In the genomic region with DNA sequence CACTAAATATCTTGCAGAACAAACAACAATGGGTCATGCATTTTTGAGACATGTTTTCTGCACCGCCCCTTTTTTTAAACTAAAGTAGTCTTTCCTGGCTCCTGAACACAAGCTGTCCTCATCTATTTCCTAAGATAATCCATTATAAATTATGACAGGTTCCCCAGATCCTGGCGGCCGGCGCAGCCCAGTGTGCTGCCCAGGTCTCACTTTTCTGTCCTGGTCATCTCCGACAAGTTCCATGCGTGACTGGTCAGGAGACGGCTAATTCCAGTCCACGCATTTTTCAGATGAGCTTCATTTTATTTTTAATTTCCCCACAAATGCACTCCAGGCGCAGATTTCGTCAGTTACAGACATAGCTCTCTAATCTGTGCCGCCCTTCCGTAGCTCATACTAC, we compare ENCODE assay signal across 35 cellular contexts.
"Had no signal": no experiment of that assay in that cellular context is flagged by ENCODE, and none has a peak within 500 bp of the region (broad histone marks: within the 10 kb centered on the region; RNA-seq: fewer than 3 reads in every experiment).

No MANE protein-coding gene starts in this region.

- ATAC-seq: activated CD4-positive, alpha-beta T cell treated with anti-CD3 and anti-CD28 coated beads for 36 hours; activated CD4-positive, CD25-positive, alpha-beta regulatory T cell treated with anti-CD3 and anti-CD28 coated beads, Interleukin-2, amount 50 U/mL, for 24 hours; activated CD8-positive, alpha-beta memory T cell treated with anti-CD3 and anti-CD28 coated beads, Interleukin-2, amount 10 ng/mL, durations not matched to agents 7 days and 5 days; activated CD8-positive, alpha-beta T cell treated with anti-CD3 and anti-CD28 coated beads, Interleukin-2, amount 10 ng/mL, durations not matched to agents 7 days and 5 days; body of pancreas; WTC11 had no signal

- H3K27ac Mint-ChIP-seq: activated CD4-positive, alpha-beta memory T cell treated with anti-CD3 and anti-CD28 coated beads, Interleukin-2, amount 10 ng/mL, durations not matched to agents 7 days and 5 days; activated CD4-positive, alpha-beta T cell treated with anti-CD3 and anti-CD28 coated beads for 36 hours; activated CD4-positive, alpha-beta T cell treated with anti-CD3 and anti-CD28 coated beads, Interleukin-2, amount 10 ng/mL, durations not matched to agents 7 days and 5 days; activated CD8-positive, alpha-beta memory T cell treated with anti-CD3 and anti-CD28 coated beads, Interleukin-2, amount 10 ng/mL, durations not matched to agents 7 days and 5 days; activated CD8-positive, alpha-beta T cell treated with anti-CD3 and anti-CD28 coated beads, Interleukin-2, amount 10 ng/mL, durations not matched to agents 7 days and 5 days; activated naive CD4-positive, alpha-beta T cell treated with anti-CD3 and anti-CD28 coated beads, Interleukin-2, amount 10 ng/mL, durations not matched to agents 7 days and 5 days; activated naive CD4-positive, alpha-beta T cell treated with anti-CD3 and anti-CD28 coated beads, Interleukin-2, amount 50 U/mL, for 24 hours; activated naive CD8-positive, alpha-beta T cell treated with anti-CD3 and anti-CD28 coated beads for 36 hours; activated T-cell treated with anti-CD3 and anti-CD28 coated beads, Interleukin-2, amount 50 U/mL, for 24 hours; activated T-helper 2 cell treated with anti-CD3 and anti-CD28 coated beads, Interferon-gamma antibody, Interleukin-2, Interleukin-4, amounts not matched to agents 10 μg/mL and 5 μg/mL and 100 μg/mL, durations not matched to agents 14 hours and 24 hours and 36 hours; T-helper 1 cell treated with Interleukin-12 subunit alpha and Interleukin-12 subunit beta and Interleukin-4 antibody, amounts not matched to agents 30 μg/mL and 1 μg/mL, for 36 hours; T-helper 2 cell treated with Interferon-gamma antibody and Interleukin-4, amounts not matched to agents 5 μg/mL and 100 μg/mL, for 36 hours; WTC11 had no signal

- H3K9me3 ChIP-seq: adrenal gland, body of pancreas, breast epithelium had no signal

- H3K4me3 Mint-ChIP-seq: activated CD4-positive, alpha-beta memory T cell treated with anti-CD3 and anti-CD28 coated beads, Interleukin-2, amount 10 ng/mL, durations not matched to agents 7 days and 5 days; activated CD4-positive, alpha-beta T cell treated with anti-CD3 and anti-CD28 coated beads for 36 hours; activated CD4-positive, alpha-beta T cell treated with anti-CD3 and anti-CD28 coated beads, Interleukin-2, amount 10 ng/mL, durations not matched to agents 7 days and 5 days; activated CD8-positive, alpha-beta memory T cell treated with anti-CD3 and anti-CD28 coated beads, Interleukin-2, amount 10 ng/mL, durations not matched to agents 7 days and 5 days; activated CD8-positive, alpha-beta T cell treated with anti-CD3 and anti-CD28 coated beads, Interleukin-2, amount 10 ng/mL, durations not matched to agents 7 days and 5 days; activated naive CD4-positive, alpha-beta T cell treated with anti-CD3 and anti-CD28 coated beads, Interleukin-2, amount 10 ng/mL, durations not matched to agents 7 days and 5 days; activated naive CD4-positive, alpha-beta T cell treated with anti-CD3 and anti-CD28 coated beads, Interleukin-2, amount 50 U/mL, for 24 hours; activated naive CD8-positive, alpha-beta T cell treated with anti-CD3 and anti-CD28 coated beads for 36 hours; activated T-cell treated with anti-CD3 and anti-CD28 coated beads, Interleukin-2, amount 50 U/mL, for 24 hours; T-helper 1 cell treated with Interleukin-12 subunit alpha and Interleukin-12 subunit beta and Interleukin-4 antibody, amounts not matched to agents 30 μg/mL and 1 μg/mL, for 36 hours; T-helper 2 cell treated with Interferon-gamma antibody and Interleukin-4, amounts not matched to agents 5 μg/mL and 100 μg/mL, for 36 hours; WTC11 had no signal

- H3K36me3 ChIP-seq: adrenal gland, brain microvascular endothelial cell, breast epithelium, WERI-Rb-1 had no signal

- H3K4me3 ChIP-seq: adrenal gland, body of pancreas, breast epithelium had no signal

- H3K4me1 Mint-ChIP-seq: activated CD4-positive, alpha-beta memory T cell treated with anti-CD3 and anti-CD28 coated beads, Interleukin-2, amount 10 ng/mL, durations not matched to agents 7 days and 5 days; activated CD4-positive, alpha-beta T cell treated with anti-CD3 and anti-CD28 coated beads for 36 hours; activated CD4-positive, alpha-beta T cell treated with anti-CD3 and anti-CD28 coated beads, Interleukin-2, amount 10 ng/mL, durations not matched to agents 7 days and 5 days; activated CD8-positive, alpha-beta memory T cell treated with anti-CD3 and anti-CD28 coated beads, Interleukin-2, amount 10 ng/mL, durations not matched to agents 7 days and 5 days; activated naive CD4-positive, alpha-beta T cell treated with anti-CD3 and anti-CD28 coated beads, Interleukin-2, amount 10 ng/mL, durations not matched to agents 7 days and 5 days; activated naive CD4-positive, alpha-beta T cell treated with anti-CD3 and anti-CD28 coated beads, Interleukin-2, amount 50 U/mL, for 24 hours; activated naive CD8-positive, alpha-beta T cell treated with anti-CD3 and anti-CD28 coated beads for 36 hours had no signal

- H3K4me1 ChIP-seq: adrenal gland, body of pancreas, breast epithelium had no signal

- H3K27me3 ChIP-seq: adrenal gland, body of pancreas, brain microvascular endothelial cell, breast epithelium had no signal

- H3K9me3 Mint-ChIP-seq: activated CD4-positive, alpha-beta memory T cell treated with anti-CD3 and anti-CD28 coated beads, Interleukin-2, amount 10 ng/mL, durations not matched to agents 7 days and 5 days; activated CD4-positive, alpha-beta T cell treated with anti-CD3 and anti-CD28 coated beads, Interleukin-2, amount 10 ng/mL, durations not matched to agents 7 days and 5 days; activated naive CD4-positive, alpha-beta T cell treated with anti-CD3 and anti-CD28 coated beads, Interleukin-2, amount 10 ng/mL, durations not matched to agents 7 days and 5 days; activated naive CD4-positive, alpha-beta T cell treated with anti-CD3 and anti-CD28 coated beads, Interleukin-2, amount 50 U/mL, for 24 hours; activated T-cell treated with anti-CD3 and anti-CD28 coated beads, Interleukin-2, amount 50 U/mL, for 24 hours; activated T-helper 2 cell treated with anti-CD3 and anti-CD28 coated beads, Interferon-gamma antibody, Interleukin-2, Interleukin-4, amounts not matched to agents 10 μg/mL and 5 μg/mL and 100 μg/mL, durations not matched to agents 14 hours and 24 hours and 36 hours; T-helper 1 cell treated with Interleukin-12 subunit alpha and Interleukin-12 subunit beta and Interleukin-4 antibody, amounts not matched to agents 30 μg/mL and 1 μg/mL, for 36 hours; T-helper 2 cell treated with Interferon-gamma antibody and Interleukin-4, amounts not matched to agents 5 μg/mL and 100 μg/mL, for 36 hours; WTC11 had no signal

- H3K36me3 Mint-ChIP-seq: activated CD8-positive, alpha-beta memory T cell treated with anti-CD3 and anti-CD28 coated beads, Interleukin-2, amount 10 ng/mL, durations not matched to agents 7 days and 5 days; activated naive CD4-positive, alpha-beta T cell treated with anti-CD3 and anti-CD28 coated beads, Interleukin-2, amount 10 ng/mL, durations not matched to agents 7 days and 5 days; activated naive CD4-positive, alpha-beta T cell treated with anti-CD3 and anti-CD28 coated beads, Interleukin-2, amount 50 U/mL, for 24 hours; activated naive CD8-positive, alpha-beta T cell treated with anti-CD3 and anti-CD28 coated beads for 36 hours; WTC11 had no signal

- H3K27me3 Mint-ChIP-seq: activated CD4-positive, alpha-beta memory T cell treated with anti-CD3 and anti-CD28 coated beads, Interleukin-2, amount 10 ng/mL, durations not matched to agents 7 days and 5 days; activated CD8-positive, alpha-beta memory T cell treated with anti-CD3 and anti-CD28 coated beads, Interleukin-2, amount 10 ng/mL, durations not matched to agents 7 days and 5 days; activated naive CD4-positive, alpha-beta T cell treated with anti-CD3 and anti-CD28 coated beads, Interleukin-2, amount 10 ng/mL, durations not matched to agents 7 days and 5 days; activated naive CD8-positive, alpha-beta T cell treated with anti-CD3 and anti-CD28 coated beads for 36 hours; activated T-cell treated with anti-CD3 and anti-CD28 coated beads, Interleukin-2, amount 50 U/mL, for 24 hours had no signal

- H3K27ac ChIP-seq: adrenal gland, body of pancreas, brain microvascular endothelial cell, breast epithelium, WERI-Rb-1 had no signal

- DNase-seq: activated CD4-positive, alpha-beta memory T cell treated with anti-CD3 and anti-CD28 coated beads, Interleukin-2, amount 10 ng/mL, durations not matched to agents 7 days and 5 days; activated CD4-positive, alpha-beta T cell treated with anti-CD3 and anti-CD28 coated beads for 1 hour; activated CD4-positive, alpha-beta T cell treated with anti-CD3 and anti-CD28 coated beads for 36 hours; activated CD4-positive, alpha-beta T cell treated with anti-CD3 and anti-CD28 coated beads for 48 hours; activated CD4-positive, alpha-beta T cell treated with anti-CD3 and anti-CD28 coated beads, Interleukin-2, amount 10 ng/mL, durations not matched to agents 7 days and 5 days; activated CD4-positive, alpha-beta T cell treated with anti-CD3 and anti-CD28 coated beads, Interleukin-2, amount 50 U/mL, for 48 hours; activated CD4-positive, CD25-positive, alpha-beta regulatory T cell; activated CD8-positive, alpha-beta memory T cell treated with anti-CD3 and anti-CD28 coated beads for 24 hours; activated CD8-positive, alpha-beta memory T cell treated with anti-CD3 and anti-CD28 coated beads, Interleukin-2, amount 10 ng/mL, durations not matched to agents 7 days and 5 days; activated CD8-positive, alpha-beta memory T cell treated with anti-CD3 and anti-CD28 coated beads, Interleukin-2, amount 50 U/mL, for 48 hours; activated CD8-positive, alpha-beta T cell treated with anti-CD3 and anti-CD28 coated beads, Interleukin-2, amount 10 ng/mL, durations not matched to agents 7 days and 5 days; activated effector memory CD4-positive, alpha-beta T cell treated with Interleukin-2 at 50 U/mL for 16 hours; activated gamma-delta T cell; activated naive CD4-positive, alpha-beta T cell treated with anti-CD3 and anti-CD28 coated beads, Interleukin-2, amount 10 ng/mL, durations not matched to agents 7 days and 5 days; activated naive CD4-positive, alpha-beta T cell treated with Interleukin-2 at 50 U/mL for 16 hours; activated naive CD8-positive, alpha-beta T cell treated with anti-CD3 and anti-CD28 coated beads for 36 hours; activated T-cell treated with anti-CD3 and anti-CD28 coated beads, Interleukin-2, amount 50 U/mL, for 24 hours; activated T-cell treated with anti-CD3 and anti-CD28 coated beads, Interleukin-2, amount 50 U/mL, for 48 hours; adrenal gland; amniotic stem cell; aorta; body of pancreas; brain microvascular endothelial cell; central memory CD4-positive, alpha-beta T cell; T-helper 1 cell; T-helper 2 cell; T-helper 9 cell; WERI-Rb-1 had no signal
